23 cellular contexts compared by ENCODE assay signal in genomic region chr2:45049937-45050336, GRCh38. TPM values are rescaled to one million over a fixed set of nuclear protein-coding genes. Genes with fewer than 3 reads are reported as not detected.
"Had no signal": no experiment of that assay in that cellular context is flagged by ENCODE, and none has a peak within 500 bp of the region (broad histone marks: within the 10 kb centered on the region; RNA-seq: fewer than 3 reads in every experiment).

No MANE protein-coding gene starts in this region.

- ATAC-seq: esophagus mucosa, gastrocnemius medialis, heart right ventricle, left cardiac atrium, left lung, left ventricle myocardium superior, lower lobe of right lung, mucosa of descending colon had no signal

- H3K4me3 ChIP-seq: coronary artery, dorsolateral prefrontal cortex, esophagus squamous epithelium, gastrocnemius medialis, heart right ventricle, left lung, lower lobe of right lung, mucosa of descending colon had no signal

- H3K27me3 ChIP-seq: gastrocnemius medialis had no signal

- H3K27ac ChIP-seq: coronary artery, dorsolateral prefrontal cortex, epithelial cell of prostate, esophagus squamous epithelium, gastrocnemius medialis, heart right ventricle, left lung, lower lobe of right lung had no signal

- H3K36me3 ChIP-seq: esophagus squamous epithelium, gastrocnemius medialis, heart right ventricle, left lung, lower lobe of right lung had no signal

- H3K4me1 ChIP-seq: esophagus squamous epithelium, gastrocnemius medialis, heart right ventricle, left lung, lower lobe of right lung had no signal

- H3K9me3 ChIP-seq: esophagus squamous epithelium, gastrocnemius medialis, heart right ventricle, left lung, lower lobe of right lung, mucosa of descending colon had no signal

- DNase-seq: dermis blood vessel endothelial cell; dorsolateral prefrontal cortex; effector CD4-positive, alpha-beta T cell; effector memory CD4-positive, alpha-beta T cell; erythroblast; esophagus squamous epithelium; foreskin fibroblast; foreskin melanocyte; gastrocnemius medialis; glutamatergic neuron; head of caudate nucleus; heart right ventricle; hippocampal formation; left cardiac atrium; left lung; left ventricle myocardium superior; lower lobe of right lung; mesenchymal stem cell; mucosa of descending colon had no signal

RNA-seq across cellular contexts. Expression of gene SIX2, which starts 40.7 kb away (rescaled TPM):
- polyA plus RNA-seq: keratinocyte had no signal
